In genomic region chr17:6655732-6656361, GRCh38 we compare ENCODE assay signal across 9 cellular contexts. TPM values are rescaled to one million over a fixed set of nuclear protein-coding genes. Genes with fewer than 3 reads are reported as not detected.
DNase-seq lines count a peak whose midpoint lies in the region; ATAC-seq and TF ChIP-seq lines count a peak whose summit lies in the region.
"Not testable (repeated sequence)": the region's sequence is repeated elsewhere in the genome, so short reads cannot be mapped to it uniquely, and the experiment has no call there.
"Had no signal": no experiment of that assay in that cellular context is flagged by ENCODE, and none has a peak within 500 bp of the region (broad histone marks: within the 10 kb centered on the region; RNA-seq: fewer than 3 reads in every experiment).

No MANE protein-coding gene starts in this region.

- H3K4me1 ChIP-seq in DOHH2 (ENCODE audit: control insufficient read depth, low read length) (peaks cover 63% of the 10 kb centered on the region), ectodermal cell (ENCODE audit: control insufficient read depth, insufficient read depth, low read length) (peaks cover 33% of the 10 kb centered on the region)
- H3K4me1 ChIP-seq in iPS-15b (ENCODE audit: control insufficient read depth, insufficient read depth, low read length): not testable (repeated sequence)

- not testable (repeated sequence) for H3K36me3 ChIP-seq in DOHH2 (ENCODE audit: control insufficient read depth, low read length); ectodermal cell (ENCODE audit: control insufficient read depth, insufficient read depth, low read length); iPS-15b (ENCODE audit: control insufficient read depth, insufficient read depth, low read length); neural cell (ENCODE audit: insufficient read depth, low read length)

- intact Hi-C loops in activated B cell treated with CpG ODN at 0.5 μM for 24 hours (cut with micrococcal nuclease): not testable (repeated sequence)

- CTCF ChIA-PET in activated B cell treated with CpG ODN at 0.5 μM for 24 hours (lab: Charles Lee): not testable (repeated sequence)

- H3K9ac ChIP-seq in iPS-15b (ENCODE audit: low read depth, low read length): not testable (repeated sequence)
- peak overlapping the region; percentile 16 for H3K9ac ChIP-seq in neural cell (ENCODE audit: low read length)

- not testable (repeated sequence) for H2AFZ ChIP-seq in neural cell (ENCODE audit: low read depth, low read length)

- not testable (repeated sequence) for H3K9me3 Mint-ChIP-seq in IgD-negative memory B cell; activated B cell treated with CpG ODN at 0.5 μM for 24 hours; activated naive CD8-positive, alpha-beta T cell (ENCODE audit: low read depth)

- not testable (repeated sequence) for TF ChIP-seq RAD21 in neural cell (conservative IDR thresholded peaks at IDR 0.05)

- H3K27ac ChIP-seq in DOHH2 (ENCODE audit: low read depth, low read length); ectodermal cell (ENCODE audit: insufficient read depth, low read depth, low read length, poor library complexity, severe bottlenecking); neural cell (ENCODE audit: low read length): not testable (repeated sequence)

- H3K4me2 ChIP-seq in DOHH2 (ENCODE audit: low read length): peak overlapping the region; percentile 99
- H3K4me2 ChIP-seq in neural cell (ENCODE audit: low read length): not testable (repeated sequence)

- not testable (repeated sequence) for H3K9me2 ChIP-seq in DOHH2 (replicated peaks; ENCODE audit: control insufficient read depth, low read length); neural cell (ENCODE audit: insufficient read depth, low read length)

- H3K4me3 ChIP-seq in DOHH2 (ENCODE audit: low read length) (peak overlapping the region; percentile 79), ectodermal cell (ENCODE audit: insufficient read depth, low read depth, low read length) (peak overlapping the region; percentile 32), iPS-15b (ENCODE audit: low read depth, low read length) (peak overlapping the region; percentile 64), neural cell (ENCODE audit: low read length) (peak overlapping the region; percentile 71)

- H3K36me3 Mint-ChIP-seq in IgD-negative memory B cell; activated B cell treated with CpG ODN at 0.5 μM for 24 hours (ENCODE audit: low read depth); activated naive CD8-positive, alpha-beta T cell: not testable (repeated sequence)

- peaks cover 20% of the 10 kb centered on the region for H3K79me2 ChIP-seq in DOHH2 (ENCODE audit: control insufficient read depth, low read length)
- not testable (repeated sequence) for H3K79me2 ChIP-seq in neural cell (replicated peaks; ENCODE audit: insufficient read depth, low read length)

- peak overlapping the region; percentile 79 to 91 (median 83) for H3K4me3 Mint-ChIP-seq in IgD-negative memory B cell
- peak overlapping the region; percentile 79 for H3K4me3 Mint-ChIP-seq in activated B cell treated with CpG ODN at 0.5 μM for 24 hours
- H3K4me3 Mint-ChIP-seq in activated naive CD8-positive, alpha-beta T cell: peak overlapping the region; percentile 86

- POLR2A ChIA-PET in activated B cell treated with CpG ODN at 0.5 μM for 24 hours (lab: Charles Lee): not testable (repeated sequence)

- not testable (repeated sequence) for H3K27me3 ChIP-seq in DOHH2 (ENCODE audit: control insufficient read depth, low read length)
- H3K27me3 ChIP-seq in ectodermal cell (ENCODE audit: control insufficient read depth, insufficient read depth, low read length, poor library complexity, severe bottlenecking) (peaks cover 73% of the 10 kb centered on the region), iPS-15b (ENCODE audit: control insufficient read depth, insufficient read depth, low read length) (peaks cover 30% of the 10 kb centered on the region), neural cell (ENCODE audit: insufficient read depth, low read depth, low read length) (peaks cover 38% of the 10 kb centered on the region)

- H3K4me1 Mint-ChIP-seq in IgD-negative memory B cell (peaks cover 40 to 47% (median 42%) of the 10 kb centered on the region in 3 donors), activated B cell treated with CpG ODN at 0.5 μM for 24 hours (peaks cover 68% of the 10 kb centered on the region)
- H3K4me1 Mint-ChIP-seq in activated naive CD8-positive, alpha-beta T cell (ENCODE audit: low read depth): peaks cover 50% of the 10 kb centered on the region

- not testable (repeated sequence) for ATAC-seq in activated B cell treated with CpG ODN at 0.5 μM for 24 hours (ENCODE audit: low read depth)

- peaks cover 15% of the 10 kb centered on the region for H3F3A ChIP-seq in DOHH2 (ENCODE audit: control insufficient read depth, insufficient read depth)
- not testable (repeated sequence) for H3F3A ChIP-seq in neural cell (ENCODE audit: insufficient read depth, low read length, poor library complexity, severe bottlenecking)

- H4K20me1 ChIP-seq in DOHH2 (ENCODE audit: control insufficient read depth, insufficient read depth, low read depth, low read length); neural cell (ENCODE audit: insufficient read depth): not testable (repeated sequence)

- not testable (repeated sequence) for H3K27me3 Mint-ChIP-seq in IgD-negative memory B cell; activated B cell treated with CpG ODN at 0.5 μM for 24 hours; activated naive CD8-positive, alpha-beta T cell

- H3K27ac Mint-ChIP-seq in IgD-negative memory B cell: peak overlapping the region in 1 of 3 donors; percentile 68
- H3K27ac Mint-ChIP-seq in activated B cell treated with CpG ODN at 0.5 μM for 24 hours: not testable (repeated sequence)
- H3K27ac Mint-ChIP-seq in activated naive CD8-positive, alpha-beta T cell: peak overlapping the region; percentile 22

- TF ChIP-seq EP300 in neural cell (conservative IDR thresholded peaks at IDR 0.05; ENCODE audit: poor library complexity, severe bottlenecking): not testable (repeated sequence)

- H3K9me3 ChIP-seq in DOHH2 (ENCODE audit: control insufficient read depth, insufficient read depth, low read length); ectodermal cell (ENCODE audit: control insufficient read depth, low read length); iPS-15b (ENCODE audit: control insufficient read depth, insufficient read depth, low read length); neural cell (ENCODE audit: low read length): not testable (repeated sequence)

- 1% methylated on average over 28 to 29 of the region's 41 CpGs for WGBS in ectodermal cell, 2 experiments

- DNase-seq in activated B cell treated with CpG ODN at 0.5 μM for 24 hours: not testable (repeated sequence)
- peak; percentile 41 for DNase-seq in ureter (ENCODE audit: low spot score)

- not testable (repeated sequence) for TF ChIP-seq CTCF in DOHH2 (IDR thresholded peaks at IDR 0.05; ENCODE audit: low read depth, low read length, poor library complexity, severe bottlenecking); activated B cell treated with CpG ODN at 0.5 μM for 24 hours (IDR thresholded peaks at IDR 0.05); neural cell (IDR thresholded peaks at IDR 0.05; ENCODE audit: poor library complexity, severe bottlenecking)

RNA-seq across cellular contexts. Expression of gene C17orf100, which starts 4.3 kb away (rescaled TPM):
- polyA plus RNA-seq in IgD-negative memory B cell: 8.0 TPM
- 2.9 and 3.5 TPM in 2 replicates for total RNA-seq in activated B cell treated with CpG ODN at 0.5 μM for 24 hours
- 3.6 TPM for polyA plus RNA-seq in ectodermal cell (2013, experiment 1 of 4)
- polyA plus RNA-seq in ectodermal cell (2013, experiment 2 of 4): 3.4 TPM
- 3.5 TPM for polyA plus RNA-seq in ectodermal cell (2013, experiment 3 of 4)
- 4.0 TPM for polyA plus RNA-seq in ectodermal cell (2013, experiment 4 of 4)
- polyA plus RNA-seq in neural cell: 10.3 and 12.4 TPM in 2 replicates
- 4.4 and 5.6 TPM in 2 replicates for polyA minus RNA-seq in neural cell
- total RNA-seq in ureter: 1.8 TPM

RNA-seq across cellular contexts. Expression of gene MED31, which starts 4.4 kb away (rescaled TPM):
- 33.3 TPM for polyA plus RNA-seq in IgD-negative memory B cell
- total RNA-seq in activated B cell treated with CpG ODN at 0.5 μM for 24 hours: 16.5 and 23.4 TPM in 2 replicates
- polyA plus RNA-seq in ectodermal cell (2013, experiment 1 of 4): 27.5 TPM
- 23.9 TPM for polyA plus RNA-seq in ectodermal cell (2013, experiment 2 of 4)
- polyA plus RNA-seq in ectodermal cell (2013, experiment 3 of 4): 21.5 TPM
- 22.3 TPM for polyA plus RNA-seq in ectodermal cell (2013, experiment 4 of 4)
- 27.3 and 29.7 TPM in 2 replicates for polyA plus RNA-seq in neural cell
- 11.3 and 14.1 TPM in 2 replicates for polyA minus RNA-seq in neural cell
- 23.9 TPM for total RNA-seq in ureter

RNA-seq across cellular contexts. Expression of gene TXNDC17, which starts 15.0 kb away (rescaled TPM):
- polyA plus RNA-seq in IgD-negative memory B cell: 81.7 TPM
- 42.7 and 54.5 TPM in 2 replicates for total RNA-seq in activated B cell treated with CpG ODN at 0.5 μM for 24 hours
- polyA plus RNA-seq in ectodermal cell (2013, experiment 1 of 4): 184 TPM
- polyA plus RNA-seq in ectodermal cell (2013, experiment 2 of 4): 164 TPM
- polyA plus RNA-seq in ectodermal cell (2013, experiment 3 of 4): 203 TPM
- 200 TPM for polyA plus RNA-seq in ectodermal cell (2013, experiment 4 of 4)
- polyA plus RNA-seq in neural cell: 216 and 245 TPM in 2 replicates
- polyA minus RNA-seq in neural cell: 46.3 and 81.4 TPM in 2 replicates
- total RNA-seq in ureter: 89.4 TPM

RNA-seq across cellular contexts. Expression of gene KIAA0753, which starts 15.3 kb away (rescaled TPM):
- polyA plus RNA-seq in IgD-negative memory B cell (4.0 TPM), neural cell (32.3 and 35.0 TPM in 2 replicates)
- total RNA-seq in activated B cell treated with CpG ODN at 0.5 μM for 24 hours (21.0 and 24.7 TPM in 2 replicates), ureter (42.1 TPM)
- 33.8 TPM for polyA plus RNA-seq in ectodermal cell (2013, experiment 1 of 4)
- 37.6 TPM for polyA plus RNA-seq in ectodermal cell (2013, experiment 2 of 4)
- polyA plus RNA-seq in ectodermal cell (2013, experiment 3 of 4): 27.3 TPM
- 26.6 TPM for polyA plus RNA-seq in ectodermal cell (2013, experiment 4 of 4)
- 38.7 and 40.4 TPM in 2 replicates for polyA minus RNA-seq in neural cell

RNA-seq across cellular contexts. Expression of gene SLC13A5, which starts 57.3 kb away (rescaled TPM):
- polyA plus RNA-seq in IgD-negative memory B cell (0.30 TPM), neural cell (not detected in 2 replicates)
- total RNA-seq in activated B cell treated with CpG ODN at 0.5 μM for 24 hours (not detected in 2 replicates), ureter (not detected)
- not detected for polyA plus RNA-seq in ectodermal cell (2013, experiment 1 of 4)
- polyA plus RNA-seq in ectodermal cell (2013, experiment 2 of 4): 0.14 TPM
- polyA plus RNA-seq in ectodermal cell (2013, experiment 3 of 4): 0.05 TPM
- 0.16 TPM for polyA plus RNA-seq in ectodermal cell (2013, experiment 4 of 4)
- not detected in 2 replicates for polyA minus RNA-seq in neural cell
- polyA plus RNA-seq: aorta had no signal
